13 cellular contexts compared by ENCODE assay signal in genomic region chr22:28252539-28252938, GRCh38.
"Had no signal": no experiment of that assay in that cellular context is flagged by ENCODE, and none has a peak within 500 bp of the region (broad histone marks: within the 10 kb centered on the region; RNA-seq: fewer than 3 reads in every experiment).

No MANE protein-coding gene starts in this region.

- H3K9me3 ChIP-seq: sigmoid colon had no signal

- H3K4me2 ChIP-seq: smooth muscle cell had no signal

- H3K27ac ChIP-seq: foreskin keratinocyte, parathyroid adenoma, sigmoid colon had no signal

- H3K4me1 ChIP-seq: foreskin keratinocyte, parathyroid adenoma had no signal

- DNase-seq: cerebellar nuclear complex; erythroblast; foreskin keratinocyte; kidney; left cardiac atrium; mesendoderm; natural killer cell; nucleus accumbens; sigmoid colon; stimulated activated CD4-positive, alpha-beta T cell treated with anti-CD3 and anti-CD28 coated beads, Interleukin-2, amount 100 ng/mL, for 48 hours; stimulated activated naive CD4-positive, alpha-beta T cell treated with Interleukin-2 at 50 U/mL for 16 hours had no signal

- ATAC-seq: foreskin keratinocyte, left cardiac atrium, natural killer cell had no signal

- H3K4me3 ChIP-seq: sigmoid colon, smooth muscle cell had no signal

- H3K79me2 ChIP-seq: parathyroid adenoma had no signal

- H2AFZ ChIP-seq: parathyroid adenoma had no signal

- H3K9ac ChIP-seq: parathyroid adenoma had no signal

- H3K36me3 ChIP-seq: sigmoid colon had no signal

- H3K27me3 ChIP-seq: foreskin keratinocyte, sigmoid colon had no signal
